ENCODE assay signal across 1 cellular context in the genomic region with DNA sequence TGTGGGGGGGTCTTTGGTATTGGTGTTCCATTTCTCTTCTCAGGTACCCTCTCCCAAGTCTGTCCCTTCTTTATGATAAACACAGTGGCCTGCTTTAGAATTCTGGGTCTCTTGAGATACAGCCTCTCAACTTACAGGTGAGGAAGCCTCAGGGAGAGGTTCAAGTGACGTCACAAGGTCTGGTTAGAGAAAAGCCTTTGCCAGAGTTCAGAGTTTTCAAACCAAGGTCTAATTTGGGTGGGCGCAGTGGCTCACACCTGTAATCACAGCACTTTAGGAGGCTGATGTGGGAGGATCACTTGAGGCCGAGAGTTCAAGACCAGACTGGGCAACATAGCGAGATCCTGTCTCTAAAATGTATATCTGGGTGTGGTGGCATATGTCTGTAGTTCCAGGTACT.
TF ChIP-seq lines count a peak whose summit lies in the region.

No MANE protein-coding gene starts in this region.

TF ChIP-seq in GM12878, 131 proteins besides CTCF, POLR2A, EP300 and RAD21:
- 0 out of 2 replicates have a peak, but pooled peaks have one; percentile 2 for TF ChIP-seq RUNX3 (IDR thresholded peaks at IDR 0.05; ENCODE audit: low read length)
- peak; percentile 89 for TF ChIP-seq ATF7 (IDR thresholded peaks at IDR 0.05; ENCODE audit: low read depth)
- TF ChIP-seq CREB1 (IDR thresholded peaks at IDR 0.05; ENCODE audit: low read depth): 0 out of 2 replicates have a peak, but pooled peaks have one; percentile 18
- no peak for TF ChIP-seq FOS (IDR thresholded peaks at IDR 0.05; ENCODE audit: borderline replicate concordance, extremely low read depth, insufficient read length)
- TF ChIP-seq FOXM1 (IDR thresholded peaks at IDR 0.05; ENCODE audit: low read depth, low read length): no peak
- no peak for TF ChIP-seq MEF2A (IDR thresholded peaks at IDR 0.05; ENCODE audit: insufficient read depth, low read depth, low read length)
- TF ChIP-seq, protein P1, sequence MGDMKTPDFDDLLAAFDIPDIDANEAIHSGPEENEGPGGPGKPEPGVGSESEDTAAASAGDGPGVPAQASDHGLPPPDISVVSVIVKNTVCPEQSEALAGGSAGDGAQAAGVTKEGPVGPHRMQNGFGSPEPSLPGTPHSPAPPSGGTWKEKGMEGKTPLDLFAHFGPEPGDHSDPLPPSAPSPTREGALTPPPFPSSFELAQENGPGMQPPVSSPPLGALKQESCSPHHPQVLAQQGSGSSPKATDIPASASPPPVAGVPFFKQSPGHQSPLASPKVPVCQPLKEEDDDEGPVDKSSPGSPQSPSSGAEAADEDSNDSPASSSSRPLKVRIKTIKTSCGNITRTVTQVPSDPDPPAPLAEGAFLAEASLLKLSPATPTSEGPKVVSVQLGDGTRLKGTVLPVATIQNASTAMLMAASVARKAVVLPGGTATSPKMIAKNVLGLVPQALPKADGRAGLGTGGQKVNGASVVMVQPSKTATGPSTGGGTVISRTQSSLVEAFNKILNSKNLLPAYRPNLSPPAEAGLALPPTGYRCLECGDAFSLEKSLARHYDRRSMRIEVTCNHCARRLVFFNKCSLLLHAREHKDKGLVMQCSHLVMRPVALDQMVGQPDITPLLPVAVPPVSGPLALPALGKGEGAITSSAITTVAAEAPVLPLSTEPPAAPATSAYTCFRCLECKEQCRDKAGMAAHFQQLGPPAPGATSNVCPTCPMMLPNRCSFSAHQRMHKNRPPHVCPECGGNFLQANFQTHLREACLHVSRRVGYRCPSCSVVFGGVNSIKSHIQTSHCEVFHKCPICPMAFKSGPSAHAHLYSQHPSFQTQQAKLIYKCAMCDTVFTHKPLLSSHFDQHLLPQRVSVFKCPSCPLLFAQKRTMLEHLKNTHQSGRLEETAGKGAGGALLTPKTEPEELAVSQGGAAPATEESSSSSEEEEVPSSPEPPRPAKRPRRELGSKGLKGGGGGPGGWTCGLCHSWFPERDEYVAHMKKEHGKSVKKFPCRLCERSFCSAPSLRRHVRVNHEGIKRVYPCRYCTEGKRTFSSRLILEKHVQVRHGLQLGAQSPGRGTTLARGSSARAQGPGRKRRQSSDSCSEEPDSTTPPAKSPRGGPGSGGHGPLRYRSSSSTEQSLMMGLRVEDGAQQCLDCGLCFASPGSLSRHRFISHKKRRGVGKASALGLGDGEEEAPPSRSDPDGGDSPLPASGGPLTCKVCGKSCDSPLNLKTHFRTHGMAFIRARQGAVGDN (IDR thresholded peaks at IDR 0.05): peak; percentile 59
- TF ChIP-seq ZNF217 (IDR thresholded peaks at IDR 0.05): 0 out of 2 replicates have a peak, but pooled peaks have one; percentile 43
- peak; percentile 65 for TF ChIP-seq CREM (IDR thresholded peaks at IDR 0.05; ENCODE audit: low read depth)
- TF ChIP-seq SMC3 (IDR thresholded peaks at IDR 0.05; ENCODE audit: borderline replicate concordance, low read length): no peak
- no peak for TF ChIP-seq NR2C2 (IDR thresholded peaks at IDR 0.05; ENCODE audit: borderline replicate concordance, control insufficient read depth, insufficient read length, low read depth)
- TF ChIP-seq JUNB (IDR thresholded peaks at IDR 0.05): no peak
